32 cellular contexts compared by ENCODE assay signal in the genomic region with DNA sequence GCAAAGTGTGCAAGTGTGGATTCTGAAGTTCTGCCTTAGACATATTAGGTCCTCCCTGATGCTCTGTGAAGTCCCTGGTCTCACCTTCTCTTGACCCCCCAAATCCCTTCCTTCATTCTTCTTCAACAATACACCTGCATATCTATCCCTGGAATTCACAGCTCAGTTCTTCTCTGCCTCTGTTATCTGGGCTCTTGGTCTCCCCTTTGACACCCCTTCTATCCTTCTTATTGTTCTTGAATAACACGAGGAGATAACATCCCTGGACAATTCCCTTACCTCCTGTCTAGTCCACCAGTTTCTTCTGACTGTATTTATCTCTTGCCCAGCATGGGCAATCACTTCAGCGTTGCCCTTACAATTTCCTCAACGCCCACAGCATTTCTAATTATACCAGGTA.
"Had no signal": no experiment of that assay in that cellular context is flagged by ENCODE, and none has a peak within 500 bp of the region (broad histone marks: within the 10 kb centered on the region; RNA-seq: fewer than 3 reads in every experiment).

No MANE protein-coding gene starts in this region.

- H3K4me1 ChIP-seq: adrenal gland, body of pancreas, breast epithelium had no signal

- H3K27ac ChIP-seq: adrenal gland, body of pancreas, brain microvascular endothelial cell, breast epithelium, VCaP had no signal

- H3K27me3 ChIP-seq: adrenal gland, body of pancreas, brain microvascular endothelial cell, breast epithelium had no signal

- H3K36me3 ChIP-seq: adrenal gland, brain microvascular endothelial cell, breast epithelium had no signal

- FAIRE-seq: astrocyte, TTC549 had no signal

- H3K9me3 ChIP-seq: adrenal gland, body of pancreas, breast epithelium had no signal

- H3K4me3 ChIP-seq: adrenal gland, body of pancreas, breast epithelium had no signal

- DNase-seq: activated B cell treated with CpG ODN at 0.5 μM for 24 hours; activated CD4-positive, alpha-beta memory T cell treated with anti-CD3 and anti-CD28 coated beads for 36 hours; activated CD4-positive, alpha-beta T cell treated with anti-CD3 and anti-CD28 coated beads for 4 hours; activated CD4-positive, alpha-beta T cell treated with anti-CD3 and anti-CD28 coated beads, Interleukin-2, amount 10 ng/mL, durations not matched to agents 24 days and 14 days; activated CD4-positive, alpha-beta T cell treated with anti-CD3 and anti-CD28 coated beads, Interleukin-2, amount 50 U/mL, for 1 hour; activated CD4-positive, alpha-beta T cell treated with anti-CD3 and anti-CD28 coated beads, Interleukin-2, amount 50 U/mL, for 4 hours; activated CD4-positive, CD25-positive, alpha-beta regulatory T cell treated with anti-CD3 and anti-CD28 coated beads, Interleukin-2, amount 50 U/mL, for 72 hours; activated CD8-positive, alpha-beta memory T cell treated with anti-CD3 and anti-CD28 coated beads, Interleukin-2, amount 50 U/mL, for 4 hours; activated CD8-positive, alpha-beta T cell treated with anti-CD3 and anti-CD28 coated beads for 36 hours; activated effector memory CD4-positive, alpha-beta T cell treated with anti-CD3 and anti-CD28 coated beads, Interleukin-2, amount 50 U/mL, for 16 hours; activated gamma-delta T cell treated with Interleukin-2 at 50 U/mL for 16 hours; activated naive CD4-positive, alpha-beta T cell; activated naive CD4-positive, alpha-beta T cell treated with anti-CD3 and anti-CD28 coated beads for 36 hours; activated naive CD4-positive, alpha-beta T cell treated with anti-CD3 and anti-CD28 coated beads, Interleukin-2, amount 50 U/mL, for 16 hours; activated naive CD8-positive, alpha-beta T cell treated with anti-CD3 and anti-CD28 coated beads for 36 hours; activated T-cell treated with anti-CD3 and anti-CD28 coated beads for 4 hours; activated T-cell treated with anti-CD3 and anti-CD28 coated beads, Interleukin-2, amount 50 U/mL, for 1 hour; activated T-cell treated with anti-CD3 and anti-CD28 coated beads, Interleukin-2, amount 50 U/mL, for 4 hours; activated T-cell treated with anti-CD3 and anti-CD28 coated beads, Interleukin-2, amount 50 U/mL, for 72 hours; adrenal gland; amniotic stem cell; aorta; body of pancreas; brain microvascular endothelial cell; central memory CD4-positive, alpha-beta T cell; T-helper 1 cell; T-helper 2 cell; T-helper 9 cell had no signal
